8 cellular contexts compared by ENCODE assay signal in genomic region chr9:129140397-129141065, GRCh38. TPM values are rescaled to one million over a fixed set of nuclear protein-coding genes. Genes with fewer than 3 reads are reported as not detected.
DNase-seq lines count a peak whose midpoint lies in the region; ATAC-seq and TF ChIP-seq lines count a peak whose summit lies in the region.

No MANE protein-coding gene starts in this region.

- H3K9me3 ChIP-seq in A673 (ENCODE audit: low read depth, low read length, poor library complexity, severe bottlenecking) (no peaks in the 10 kb centered on the region), OCI-LY7 (ENCODE audit: low read length) (no peaks in the 10 kb centered on the region)

- POLR2A ChIA-PET in A673 (lab: Charles Lee; ENCODE audit: low non-redundant PET) (interaction anchor here (0.6 to 0.7 kb wide), 3 partner anchors 31 to 500 kb away, joined by 3 to 12 read pairs (median 4); no protein-coding TSS in a partner anchor), OCI-LY7 (lab: Charles Lee) (interaction anchor here (0.8 to 2.0 kb wide), 3 partner anchors 8 to 37 kb away, joined by 3 to 7 read pairs (median 6); no protein-coding TSS in a partner anchor)

- no peaks in the 10 kb centered on the region for H3K9me3 Mint-ChIP-seq in brain

- no peak overlapping the region; the same call in 1 of the 2 replicates for H2AFZ ChIP-seq in OCI-LY7 (ENCODE audit: low read length)

- H3K27me3 Mint-ChIP-seq in brain: no peaks in the 10 kb centered on the region

- BruUV-seq in A673 (replicated peaks; lab: Mats Ljungman, UMichigan): TSS peak; percentile 94
- BruUV-seq in OCI-LY7 (replicated peaks; lab: Mats Ljungman, UMichigan): no TSS peak

- H3K4me1 ChIP-seq in A673 (ENCODE audit: insufficient read depth, low read length, poor library complexity, severe bottlenecking) (peaks cover 49% of the 10 kb centered on the region), OCI-LY7 (ENCODE audit: insufficient read depth, low read length, poor library complexity, severe bottlenecking) (peaks cover 53% of the 10 kb centered on the region)

- peaks cover 30% of the 10 kb centered on the region for H3K36me3 ChIP-seq in A673 (ENCODE audit: insufficient read depth, low read length, poor library complexity, severe bottlenecking)
- peaks cover 46% of the 10 kb centered on the region for H3K36me3 ChIP-seq in OCI-LY7 (ENCODE audit: insufficient read depth, low read length)

- no peaks in the 10 kb centered on the region for H3K27me3 ChIP-seq in A673 (replicated peaks; ENCODE audit: insufficient read depth, low read depth, low read length, poor library complexity)

- peaks cover 26% of the 10 kb centered on the region for H3K36me3 Mint-ChIP-seq in brain

- peak; percentile 2 for ATAC-seq in GM18508 (IDR thresholded peaks at IDR 0.05; ENCODE audit: insufficient read depth, unreplicated experiment)
- ATAC-seq in HG03103 (IDR thresholded peaks at IDR 0.05; ENCODE audit: low read depth, unreplicated experiment): peak; percentile 9

- no peaks in the 10 kb centered on the region for H4K20me1 ChIP-seq in OCI-LY7 (ENCODE audit: insufficient read depth, low read length)

- H3K4me1 Mint-ChIP-seq in brain: peaks cover 67% of the 10 kb centered on the region

- no peaks in the 10 kb centered on the region; the same call in 1 of the 2 replicates for H3K79me2 ChIP-seq in OCI-LY7 (ENCODE audit: insufficient read depth, low read depth, low read length)

- CTCF ChIA-PET in A673 (lab: Charles Lee): interaction anchor here (0.7 to 2.9 kb wide), 9 partner anchors 9 to 597 kb away, joined by 3 to 40 read pairs (median 4); partner anchors contain the start of gene NTMT1
- CTCF ChIA-PET in OCI-LY7 (lab: Charles Lee; ENCODE audit: unreplicated experiment): interaction anchor here (0.6 to 1.6 kb wide), 5 partner anchors 9 to 441 kb away, joined by 3 to 9 read pairs (median 3); partner anchors contain the start of gene IER5L

- peak overlapping the region; percentile 98 for H3K4me2 ChIP-seq in OCI-LY7 (ENCODE audit: low read length)

- H3K4me3 ChIP-seq in A673 (ENCODE audit: low read depth, low read length, poor library complexity, severe bottlenecking) (peak overlapping the region; percentile 41), OCI-LY7 (ENCODE audit: low read depth, low read length, poor library complexity, severe bottlenecking) (peak overlapping the region; percentile 64)

- H3K27ac ChIP-seq in A673 (ENCODE audit: low read depth, low read length, poor library complexity, severe bottlenecking): peak overlapping the region; percentile 100
- H3K27ac ChIP-seq in OCI-LY7 (ENCODE audit: low read depth, low read length, poor library complexity, severe bottlenecking): peak overlapping the region; percentile 91

- peak overlapping the region; percentile 78 to 85 (median 81) for H3K4me3 Mint-ChIP-seq in brain

- intact Hi-C loops in A673 (cut with micrococcal nuclease; ENCODE audit: unreplicated experiment) (loop anchor here (2.0 to 10.0 kb wide), 2 partner anchors 34 to 194 kb away; no protein-coding TSS in a partner anchor), OCI-LY7 (cut with micrococcal nuclease; ENCODE audit: unreplicated experiment) (loop anchor here (5.0 kb wide), 1 partner anchor 132 kb away; no protein-coding TSS in a partner anchor)

- H3K9me2 ChIP-seq in OCI-LY7 (ENCODE audit: insufficient read depth, low read length): no peaks in the 10 kb centered on the region

- H3K27ac Mint-ChIP-seq in brain: peak overlapping the region; percentile 99 to 100 (median 99)

- TF ChIP-seq CTCF in A673 (conservative IDR thresholded peaks at IDR 0.05; ENCODE audit: low read depth, low read length) (no peak), OCI-LY7 (conservative IDR thresholded peaks at IDR 0.05; ENCODE audit: low read length) (no peak), brain (conservative IDR thresholded peaks at IDR 0.05) (no peak)

- peak; percentile 79 for DNase-seq in A673 (ENCODE audit: low spot score)
- DNase-seq in OCI-LY7 (ENCODE audit: low spot score): peak; percentile 42
- DNase-seq in iris pigment epithelial cell (ENCODE audit: low read depth): peak; percentile 55
- peak; percentile 28 for DNase-seq in stimulated activated CD4-positive, alpha-beta T cell treated with anti-CD3 and anti-CD28 coated beads, Interleukin-1b, Interleukin-23, amount 100 ng/mL, for 48 hours
- DNase-seq in middle frontal gyrus (ENCODE audit: extremely low spot score, low spot score): no peak

RNA-seq across cellular contexts. Expression of gene PTPA, which starts 29.3 kb away (rescaled TPM):
- 153 and 157 TPM in 2 replicates for total RNA-seq in A673 (2021)
- total RNA-seq in OCI-LY7 (2014; rRNA removed; shearing (Covaris generic)): 106 and 109 TPM in 2 replicates
- total RNA-seq in OCI-LY7 (2022): 95.8 and 111 TPM in 2 replicates
- 334 TPM for polyA plus RNA-seq in brain (ENCODE audit: insufficient read depth, low read depth, low replicate concordance)

RNA-seq across cellular contexts. Expression of gene CRAT, which starts 29.9 kb away (rescaled TPM):
- 10.1 and 16.2 TPM in 2 replicates for total RNA-seq in A673 (2021)
- 0.26 and 1.8 TPM in 2 replicates for total RNA-seq in OCI-LY7 (2014; rRNA removed; shearing (Covaris generic))
- total RNA-seq in OCI-LY7 (2022): 5.3 and 6.5 TPM in 2 replicates
- 75.0 TPM for polyA plus RNA-seq in brain (ENCODE audit: insufficient read depth, low read depth, low replicate concordance)

RNA-seq across cellular contexts. Expression of gene IER5L, which starts 37.5 kb away (rescaled TPM):
- total RNA-seq in A673 (2021): 12.1 and 14.0 TPM in 2 replicates
- total RNA-seq in OCI-LY7 (2014; rRNA removed; shearing (Covaris generic)): 16.9 and 21.2 TPM in 2 replicates
- total RNA-seq in OCI-LY7 (2022): 2.8 and 3.4 TPM in 2 replicates
- 9.6 TPM for polyA plus RNA-seq in brain (ENCODE audit: insufficient read depth, low read depth, low replicate concordance)

RNA-seq across cellular contexts. Expression of gene DOLPP1, which starts 59.6 kb away (rescaled TPM):
- total RNA-seq in A673 (2021): 30.2 and 30.4 TPM in 2 replicates
- 15.1 and 16.9 TPM in 2 replicates for total RNA-seq in OCI-LY7 (2014; rRNA removed; shearing (Covaris generic))
- 13.5 and 16.9 TPM in 2 replicates for total RNA-seq in OCI-LY7 (2022)
- 40.8 TPM for polyA plus RNA-seq in brain (ENCODE audit: insufficient read depth, low read depth, low replicate concordance)
